ENCODE assay signal across 28 cellular contexts in the genomic region with DNA sequence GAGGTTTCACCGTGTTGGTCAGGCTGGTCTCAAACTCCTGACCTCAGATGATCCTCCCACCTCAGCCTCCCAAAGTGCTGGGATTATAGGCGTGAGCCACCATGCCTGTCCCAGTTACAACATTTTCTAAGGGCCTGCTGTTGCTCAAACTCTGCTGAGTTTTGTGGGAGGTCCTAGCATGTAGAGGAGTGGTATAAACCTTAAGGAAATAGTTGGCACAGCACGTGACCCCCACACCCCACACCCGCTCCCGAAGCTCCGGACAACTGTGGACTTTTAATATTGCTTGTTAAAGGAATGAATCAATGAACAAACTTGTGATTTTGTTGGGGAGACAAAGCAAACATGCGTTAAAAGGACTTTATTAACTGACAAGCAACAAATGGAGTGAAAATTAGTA.
A peak's percentile ranks its signal among the peaks of the same experiment; 100 is the strongest.
DNase-seq lines count a peak whose midpoint lies in the region; ATAC-seq and TF ChIP-seq lines count a peak whose summit lies in the region.
"Had no signal": no experiment of that assay in that cellular context is flagged by ENCODE, and none has a peak within 500 bp of the region (broad histone marks: within the 10 kb centered on the region; RNA-seq: fewer than 3 reads in every experiment).

No MANE protein-coding gene starts in this region.

- H3K9me2 ChIP-seq in HCT116 (ENCODE audit: insufficient read depth) = no peaks in the 10 kb centered on the region

- BruUV-seq in HCT116 (replicated peaks; lab: Mats Ljungman, UMichigan) = no TSS peak

- no peak overlapping the region for H3K4me3 ChIP-seq in HCT116 (replicated peaks in 1 of 2; ENCODE audit: low read depth in 1 of 2, low read length in 2 of 2)
- no peak overlapping the region for H3K4me3 ChIP-seq in RWPE2 (ENCODE audit: severe bottlenecking)
- H3K4me3 ChIP-seq: cardiac muscle cell, ovary, SK-N-MC, spleen had no signal

- H3K4me1 Mint-ChIP-seq in natural killer cell treated with Interleukin-12 subunit alpha and Interleukin-12 subunit beta and Interleukin-15 and Interleukin-18, amount 100 ng/mL, for 72 hours (ENCODE audit: low read depth in 2 of 2) = no peaks in the 10 kb centered on the region
- H3K4me1 Mint-ChIP-seq: activated naive CD4-positive, alpha-beta T cell treated with anti-CD3 and anti-CD28 coated beads, Interleukin-2, amount 50 U/mL, for 24 hours; activated T-helper 17 cell treated with anti-CD3 and anti-CD28 coated beads, Interleukin-2, amount 50 U/mL, for 72 hours; T-helper 17 cell had no signal

- POLR2A ChIA-PET in HCT116 (lab: Charles Lee) = no interaction called here

- peak overlapping the region; percentile 56 for H3K4me2 ChIP-seq in HCT116 (ENCODE audit: low read length)

- RAD21 ChIA-PET in HCT116 (lab: Charles Lee; ENCODE audit: low non-redundant PET in 1 of 2, low total read pairs in 2 of 2, uncharacterized antibody in 2 of 2, unreplicated experiment in 2 of 2) = no interaction called here

- H3K27ac ChIP-seq in HCT116 (ENCODE audit: low read depth, low read length) (no peak overlapping the region), RWPE2 (ENCODE audit: poor library complexity, severe bottlenecking) (peak overlapping the region; percentile 89), foreskin keratinocyte (peak overlapping the region; percentile 34)
- H3K27ac ChIP-seq: cardiac muscle cell, ovary, SK-N-MC, spleen had no signal

- peak overlapping the region; percentile 5 for H2AFZ ChIP-seq in HCT116 (ENCODE audit: low read depth, low read length, poor library complexity, severe bottlenecking)

- TF ChIP-seq CTCF in HCT116 (IDR thresholded peaks at IDR 0.05 in 2 of 3, conservative IDR thresholded peaks at IDR 0.05 in 1 of 3; ENCODE audit: borderline replicate concordance in 1 of 3, insufficient read depth in 1 of 3, low read depth in 2 of 3, low read length in 2 of 3) = no peak
- no peak for TF ChIP-seq CTCF in RWPE2 (IDR thresholded peaks at IDR 0.05; ENCODE audit: poor library complexity, severe bottlenecking)
- TF ChIP-seq CTCF in foreskin keratinocyte (conservative IDR thresholded peaks at IDR 0.05) = no peak

- no peak overlapping the region for H3K27ac Mint-ChIP-seq in natural killer cell treated with Interleukin-12 subunit alpha and Interleukin-12 subunit beta and Interleukin-15 and Interleukin-18, amount 100 ng/mL, for 72 hours
- H3K27ac Mint-ChIP-seq: activated CD4-positive, alpha-beta memory T cell treated with anti-CD3 and anti-CD28 coated beads for 36 hours; activated naive CD4-positive, alpha-beta T cell treated with anti-CD3 and anti-CD28 coated beads, Interleukin-2, amount 50 U/mL, for 24 hours; activated T-helper 17 cell treated with anti-CD3 and anti-CD28 coated beads, Interleukin-2, amount 50 U/mL, for 72 hours; T-helper 17 cell had no signal

- no peak for TF ChIP-seq POLR2A in HCT116 (IDR thresholded peaks at IDR 0.05; ENCODE audit: borderline replicate concordance, extremely low read depth, insufficient read depth, insufficient read length)

- H3K27me3 ChIP-seq in HCT116 (ENCODE audit: insufficient read depth, low read length) = no peaks in the 10 kb centered on the region
- H3K27me3 ChIP-seq in RWPE2 (ENCODE audit: insufficient read depth, poor library complexity, severe bottlenecking) = no peaks in the 10 kb centered on the region
- H3K27me3 ChIP-seq in foreskin keratinocyte = no peaks in the 10 kb centered on the region
- H3K27me3 ChIP-seq: cardiac muscle cell, ovary, spleen had no signal

- no peaks in the 10 kb centered on the region for H3K36me3 Mint-ChIP-seq in natural killer cell treated with Interleukin-12 subunit alpha and Interleukin-12 subunit beta and Interleukin-15 and Interleukin-18, amount 100 ng/mL, for 72 hours
- H3K36me3 Mint-ChIP-seq: activated CD4-positive, alpha-beta memory T cell treated with anti-CD3 and anti-CD28 coated beads for 36 hours; activated naive CD4-positive, alpha-beta T cell treated with anti-CD3 and anti-CD28 coated beads, Interleukin-2, amount 50 U/mL, for 24 hours had no signal

- ATAC-seq in HCT116 (no peak), RWPE2 (ENCODE audit: low read depth) (no peak), foreskin keratinocyte (no peak), Right ventricle myocardium inferior (no peak), HG03442 (IDR thresholded peaks at IDR 0.05; ENCODE audit: unreplicated experiment) (no peak)
- no peak for ATAC-seq in natural killer cell treated with Interleukin-12 subunit alpha and Interleukin-12 subunit beta and Interleukin-15 and Interleukin-18, amount 100 ng/mL, for 72 hours
- ATAC-seq: activated T-helper 17 cell treated with anti-CD3 and anti-CD28 coated beads, Interleukin-2, amount 50 U/mL, for 72 hours; left ventricle myocardium superior; T-helper 17 cell had no signal

- H3K9me3 ChIP-seq in HCT116 (ENCODE audit: control insufficient read depth in 1 of 2, insufficient read depth in 1 of 2, low read depth in 1 of 2, low read length in 2 of 2) = no peaks in the 10 kb centered on the region
- no peaks in the 10 kb centered on the region for H3K9me3 ChIP-seq in RWPE2 (ENCODE audit: severe bottlenecking)
- H3K9me3 ChIP-seq: ovary, spleen had no signal

- peaks cover 3 to 5% of the 10 kb centered on the region in 2 donors for H3K27me3 Mint-ChIP-seq in natural killer cell treated with Interleukin-12 subunit alpha and Interleukin-12 subunit beta and Interleukin-15 and Interleukin-18, amount 100 ng/mL, for 72 hours
- H3K27me3 Mint-ChIP-seq: activated naive CD4-positive, alpha-beta T cell treated with anti-CD3 and anti-CD28 coated beads, Interleukin-2, amount 50 U/mL, for 24 hours; activated T-helper 17 cell treated with anti-CD3 and anti-CD28 coated beads, Interleukin-2, amount 50 U/mL, for 72 hours had no signal

- H3K4me1 ChIP-seq in HCT116 (ENCODE audit: control insufficient read depth in 1 of 2, insufficient read depth in 2 of 2, low read length in 2 of 2) (peaks cover 14 to 20% of the 10 kb centered on the region in 2 experiments), RWPE2 (ENCODE audit: insufficient read depth, poor library complexity, severe bottlenecking) (peaks cover 17% of the 10 kb centered on the region), foreskin keratinocyte (peaks cover 10% of the 10 kb centered on the region)

- no peaks in the 10 kb centered on the region for H4K20me1 ChIP-seq in HCT116 (ENCODE audit: insufficient read depth)

- no peak for TF ChIP-seq RAD21 in HCT116 (IDR thresholded peaks at IDR 0.05; ENCODE audit: low read depth)

- intact Hi-C loops in HCT116 (cut with micrococcal nuclease) (no loop called here), Right ventricle myocardium inferior (cut with DNase I) (no loop called here)

- H3K9ac ChIP-seq in HCT116 (ENCODE audit: low read length) = 0 out of 2 replicates have a peak overlapping the region, but pooled peaks have one; percentile 4

- no peak overlapping the region for H3K4me3 Mint-ChIP-seq in natural killer cell treated with Interleukin-12 subunit alpha and Interleukin-12 subunit beta and Interleukin-15 and Interleukin-18, amount 100 ng/mL, for 72 hours
- H3K4me3 Mint-ChIP-seq: activated CD4-positive, alpha-beta memory T cell treated with anti-CD3 and anti-CD28 coated beads for 36 hours; activated naive CD4-positive, alpha-beta T cell treated with anti-CD3 and anti-CD28 coated beads, Interleukin-2, amount 50 U/mL, for 24 hours; activated T-helper 17 cell treated with anti-CD3 and anti-CD28 coated beads, Interleukin-2, amount 50 U/mL, for 72 hours; nephron; T-helper 17 cell had no signal

- H3K79me2 ChIP-seq in HCT116 (ENCODE audit: insufficient read depth, low read length) = no peaks in the 10 kb centered on the region

- H3K36me3 ChIP-seq in HCT116 (ENCODE audit: control insufficient read depth in 1 of 2, insufficient read depth in 2 of 2, low read length in 2 of 2) = no peaks in the 10 kb centered on the region
- no peaks in the 10 kb centered on the region for H3K36me3 ChIP-seq in RWPE2 (ENCODE audit: low read depth)
- H3K36me3 ChIP-seq: cardiac muscle cell, ovary, spleen had no signal

- no peaks in the 10 kb centered on the region for H3K9me3 Mint-ChIP-seq in natural killer cell treated with Interleukin-12 subunit alpha and Interleukin-12 subunit beta and Interleukin-15 and Interleukin-18, amount 100 ng/mL, for 72 hours
- H3K9me3 Mint-ChIP-seq: activated CD4-positive, alpha-beta memory T cell treated with anti-CD3 and anti-CD28 coated beads for 36 hours; activated naive CD4-positive, alpha-beta T cell treated with anti-CD3 and anti-CD28 coated beads, Interleukin-2, amount 50 U/mL, for 24 hours; activated T-helper 17 cell treated with anti-CD3 and anti-CD28 coated beads, Interleukin-2, amount 50 U/mL, for 72 hours; nephron had no signal

- DNase-seq in HCT116 (ENCODE audit: low read depth, low spot score) = no peak
- no peak for DNase-seq in RWPE2 (ENCODE audit: low spot score)
- DNase-seq in foreskin keratinocyte = no peak
- DNase-seq in renal cortical epithelial cell (ENCODE audit: low read depth) = peak; percentile 50
- no peak for DNase-seq in activated naive CD4-positive, alpha-beta T cell treated with Interleukin-2 at 50 U/mL for 16 hours
- DNase-seq in natural killer cell treated with Interleukin-12 subunit alpha and Interleukin-12 subunit beta and Interleukin-15 and Interleukin-18, amount 100 ng/mL, for 72 hours (ENCODE audit: low spot score) = no peak
- DNase-seq in Right ventricle myocardium inferior (ENCODE audit: missing footprints) = no peak
- DNase-seq: activated CD4-positive, alpha-beta memory T cell treated with anti-CD3 and anti-CD28 coated beads for 36 hours; activated CD4-positive, CD25-positive, alpha-beta regulatory T cell treated with anti-CD3 and anti-CD28 coated beads, Interleukin-2, amount 50 U/mL, for 72 hours; activated CD8-positive, alpha-beta memory T cell treated with anti-CD3 and anti-CD28 coated beads, Interleukin-2, amount 50 U/mL, for 48 hours; C1 segment of cervical spinal cord; DND-41; left ventricle myocardium superior; midbrain; NCI-H1048; NCI-H1694 treated with DMSO at 0.1 percent for 48 hours; NCI-H526; ovary; right cardiac atrium; spleen; T-helper 17 cell; trophoblast cell had no signal

- CTCF ChIA-PET in HCT116 (lab: Charles Lee) = no interaction called here

TF ChIP-seq in HCT116, 20 proteins besides CTCF, POLR2A, EP300 and RAD21 (continues in another document):
- TF ChIP-seq, protein P1, sequence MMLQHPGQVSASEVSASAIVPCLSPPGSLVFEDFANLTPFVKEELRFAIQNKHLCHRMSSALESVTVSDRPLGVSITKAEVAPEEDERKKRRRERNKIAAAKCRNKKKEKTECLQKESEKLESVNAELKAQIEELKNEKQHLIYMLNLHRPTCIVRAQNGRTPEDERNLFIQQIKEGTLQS (IDR thresholded peaks at IDR 0.05) = no peak
- TF ChIP-seq EZH2 (IDR thresholded peaks at IDR 0.05) (no peak), SP1 (IDR thresholded peaks at IDR 0.05; ENCODE audit: low read depth) (no peak)
